In genomic region chr11:72069200-72069599, GRCh38 we compare ENCODE assay signal across 1 cellular context.
TF ChIP-seq lines count a peak whose summit lies in the region.

No MANE protein-coding gene starts in this region.

TF ChIP-seq in liver, 16 proteins besides CTCF, POLR2A, EP300 and RAD21:
- TF ChIP-seq REST (IDR thresholded peaks at IDR 0.05) (no peak), HNF4A (conservative IDR thresholded peaks at IDR 0.05) (no peak), YY1 (IDR thresholded peaks at IDR 0.05) (no peak), SP1 (IDR thresholded peaks at IDR 0.05) (no peak), FOXA1 (IDR thresholded peaks at IDR 0.05) (no peak), ATF3 (IDR thresholded peaks at IDR 0.05) (no peak)
TF ChIP-seq in liver: peak in this region for 0.
